Comparison of ENCODE assay signal across 18 cellular contexts in the genomic region with DNA sequence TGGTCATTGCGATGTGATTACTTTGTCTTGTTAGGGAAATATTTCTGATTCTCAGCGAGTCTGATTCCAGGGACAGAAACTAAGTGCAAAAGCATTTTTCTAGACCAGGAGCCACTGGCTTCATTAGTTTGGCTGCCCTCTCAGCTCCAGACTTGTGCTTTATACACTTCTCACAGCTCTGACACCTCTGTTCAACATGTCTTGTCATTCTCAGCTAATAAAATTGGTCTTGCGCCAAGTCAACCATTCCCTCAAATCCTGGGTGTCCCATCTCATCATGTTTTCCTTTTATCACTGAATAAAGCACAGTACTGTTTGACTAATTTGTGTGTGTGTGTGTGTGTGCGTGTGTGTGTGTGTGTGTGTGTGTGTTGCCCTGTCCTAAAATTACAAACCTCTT.
DNase-seq lines count a peak whose midpoint lies in the region; ATAC-seq and TF ChIP-seq lines count a peak whose summit lies in the region.
"Had no signal": no experiment of that assay in that cellular context is flagged by ENCODE, and none has a peak within 500 bp of the region (broad histone marks: within the 10 kb centered on the region; RNA-seq: fewer than 3 reads in every experiment).

No MANE protein-coding gene starts in this region.

- TF ChIP-seq CTCF in heart right ventricle (IDR thresholded peaks at IDR 0.05): no peak
- TF ChIP-seq CTCF in gastroesophageal sphincter (IDR thresholded peaks at IDR 0.05): no peak

- H3K36me3 ChIP-seq in heart right ventricle: no peaks in the 10 kb centered on the region
- H3K36me3 ChIP-seq in gastroesophageal sphincter: no peaks in the 10 kb centered on the region
- H3K36me3 ChIP-seq: BLaER1, HAP-1 had no signal

- TF ChIP-seq POLR2A in gastroesophageal sphincter (IDR thresholded peaks at IDR 0.05): no peak

- 62 to 65% methylated on average over 4 of the region's 4 CpGs for WGBS in heart right ventricle, 2 donors
- WGBS in gastroesophageal sphincter (ENCODE audit: low coverage in 1 of 2), 2 donors: 23 to 49% methylated on average over 2 to 4 of the region's 4 CpGs

- no peak overlapping the region for H3K27ac ChIP-seq in heart right ventricle
- peak overlapping the region; percentile 8 to 65 (median 50) for H3K27ac ChIP-seq in gastroesophageal sphincter
- H3K27ac ChIP-seq: BLaER1, C4-2B had no signal

- intact Hi-C loops in left cardiac atrium (cut with DNase I): no loop called here
- intact Hi-C loops in heart right ventricle (cut with DNase I): no loop called here
- intact Hi-C loops in head of caudate nucleus (cut with DNase I): no loop called here

- H3K27me3 ChIP-seq in heart right ventricle (peaks cover 0 to 7% (median 0%) of the 10 kb centered on the region in 7 donors), gastroesophageal sphincter (no peaks in the 10 kb centered on the region)
- H3K27me3 ChIP-seq: BLaER1 had no signal

- H3K4me1 ChIP-seq in heart right ventricle (no peaks in the 10 kb centered on the region), gastroesophageal sphincter (peaks cover 0 to 16% (median 0%) of the 10 kb centered on the region in 3 donors)
- H3K4me1 ChIP-seq: BLaER1 had no signal

- peak; percentile 12 for DNase-seq in NCI-H2029 treated with DMSO at 0.1 percent for 48 hours (lab: John Stamatoyannopoulos, UW)
- no peak for DNase-seq in NCI-H2029 (lab: John Stamatoyannopoulos, UW)
- DNase-seq in left cardiac atrium: no peak
- DNase-seq in heart right ventricle: no peak
- no peak for DNase-seq in NCI-H2171 (lab: John Stamatoyannopoulos, UW)
- no peak for DNase-seq in head of caudate nucleus
- DNase-seq: Caco-2; CD4-positive, CD25-positive, alpha-beta regulatory T cell; CD8-positive, alpha-beta T cell; DMS53; DMS79 treated with DMSO at 0.1 percent for 48 hours; GF-D8; GOT3; HFFc6 had no signal

- ATAC-seq in left cardiac atrium (peak; percentile 47 to 53), heart right ventricle (no peak), gastroesophageal sphincter (no peak)
- ATAC-seq: CD8-positive, alpha-beta T cell had no signal

- no peak overlapping the region for H3K4me3 ChIP-seq in heart right ventricle
- H3K4me3 ChIP-seq in gastroesophageal sphincter: no peak overlapping the region
- H3K4me3 ChIP-seq: BLaER1, HAP-1 had no signal

- TF ChIP-seq EP300 in gastroesophageal sphincter (IDR thresholded peaks at IDR 0.05): no peak

- H3K9me3 ChIP-seq in heart right ventricle (peaks cover 0 to 4% (median 0%) of the 10 kb centered on the region in 11 donors), gastroesophageal sphincter (no peaks in the 10 kb centered on the region)
- H3K9me3 ChIP-seq: BLaER1, Caco-2, HAP-1 had no signal

Comparison
In these comparisons a context has a peak if more than half of its experiments do, and no peak if none do; other contexts are left out.
1. ATAC-seq: peak in left cardiac atrium (2 of 2); none in heart right ventricle (0 of 8) and gastroesophageal sphincter (single experiment).
2. H3K27ac ChIP-seq: peak in gastroesophageal sphincter (4 of 4); none in heart right ventricle (0 of 10).